In the genomic region with DNA sequence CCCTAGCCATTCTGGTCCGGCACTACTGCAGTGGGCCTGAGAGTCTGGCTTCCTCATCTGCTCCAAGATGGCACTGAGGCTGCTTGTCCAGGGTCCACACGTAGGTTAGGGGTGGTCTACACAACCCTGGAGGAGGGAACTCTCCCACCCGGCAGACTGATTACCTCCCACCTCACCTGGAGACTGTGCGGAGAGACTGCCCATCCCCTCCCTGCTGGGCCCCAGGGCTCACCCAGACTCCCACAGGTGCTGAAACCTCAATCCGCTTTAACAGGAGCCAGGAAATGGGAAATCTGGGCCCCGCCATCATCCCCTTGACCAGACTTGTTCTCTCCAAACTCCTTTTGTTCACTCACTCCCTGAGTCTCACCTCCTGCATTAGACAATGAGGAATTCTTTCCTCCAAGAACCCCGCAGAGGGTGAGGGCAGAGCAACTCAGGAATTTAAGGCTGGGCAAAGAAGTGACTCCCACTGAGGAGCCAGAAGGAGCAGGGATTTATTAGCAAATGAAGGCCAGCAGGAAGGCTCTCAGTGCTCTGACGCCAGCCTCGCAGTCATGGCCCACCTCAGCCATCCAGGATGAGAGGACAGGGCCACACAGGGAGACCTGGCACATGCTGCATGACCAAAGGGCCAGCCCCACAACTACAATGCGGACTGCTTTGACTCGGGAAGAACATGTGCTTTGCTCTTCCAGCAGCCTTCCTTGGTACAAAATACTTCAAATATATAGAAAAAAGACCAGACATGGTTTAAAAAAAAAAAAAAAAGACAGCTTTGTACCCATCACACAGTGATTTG, we compare ENCODE assay signal across 20 cellular contexts. TPM values are rescaled to one million over a fixed set of nuclear protein-coding genes. Genes with fewer than 3 reads are reported as not detected.
DNase-seq lines count a peak whose midpoint lies in the region; ATAC-seq, FAIRE-seq and TF ChIP-seq lines count a peak whose summit lies in the region.
"Had no signal": no experiment of that assay in that cellular context is flagged by ENCODE, and none has a peak within 500 bp of the region (broad histone marks: within the 10 kb centered on the region; RNA-seq: fewer than 3 reads in every experiment).

No MANE protein-coding gene starts in this region.

- H3K9ac ChIP-seq in H1 (replicated peaks in 1 of 4; ENCODE audit: extremely low read depth in 1 of 4, low read depth in 3 of 4, low read length in 3 of 4) (no peak overlapping the region), mesendoderm (ENCODE audit: low read length) (no peak overlapping the region)

- H2BK120ac ChIP-seq in H1 (replicated peaks; ENCODE audit: low read depth, low read length): no peak overlapping the region
- H2BK120ac ChIP-seq in mesendoderm (ENCODE audit: low read depth, low read length): no peak overlapping the region

- H2AFZ ChIP-seq in H1 (ENCODE audit: low read length): no peak overlapping the region

- no peaks in the 10 kb centered on the region for H3K9me3 ChIP-seq in H1 (ENCODE audit: insufficient read depth in 2 of 2, low read depth in 1 of 2, low read length in 1 of 2)

- FAIRE-seq in H1 (lab: Jason Lieb, UNC): no peak
- FAIRE-seq: K562, RCC 7860 had no signal

- no peak for TF ChIP-seq CTCF in H1 (IDR thresholded peaks at IDR 0.05; ENCODE audit: control extremely low read depth in 1 of 3, insufficient read depth in 1 of 3, low read depth in 1 of 3, low read length in 3 of 3)
- TF ChIP-seq CTCF in lower leg skin (IDR thresholded peaks at IDR 0.05): no peak

- H2BK5ac ChIP-seq in H1 (ENCODE audit: low read depth, low read length) (no peak overlapping the region), mesendoderm (ENCODE audit: low read length) (no peak overlapping the region)

- no peak for TF ChIP-seq RAD21 in H1 (IDR thresholded peaks at IDR 0.05 in 1 of 2, conservative IDR thresholded peaks at IDR 0.05 in 1 of 2; ENCODE audit: low read depth in 2 of 2, low read length in 2 of 2)

- no peak for TF ChIP-seq EP300 in H1 (IDR thresholded peaks at IDR 0.05; ENCODE audit: borderline replicate concordance in 1 of 2, low read depth in 2 of 2, low read length in 2 of 2)

- H2BK12ac ChIP-seq in H1 (ENCODE audit: low read depth, low read length): no peak overlapping the region; the same call in 1 of the 2 replicates

- H3K4me2 ChIP-seq in H1 (ENCODE audit: insufficient read depth in 1 of 2, low read depth in 2 of 2, low read length in 2 of 2): peak overlapping the region in 1 of 2 experiments; percentile 4; a peak in 1 of 4 replicates
- H3K4me2 ChIP-seq in mesendoderm (ENCODE audit: low read length): no peak overlapping the region

- H4K8ac ChIP-seq in H1 (ENCODE audit: extremely low read depth, insufficient read depth, low read length) (no peak overlapping the region), mesendoderm (ENCODE audit: low read depth, low read length) (no peak overlapping the region)

- H3K4ac ChIP-seq in H1 (replicated peaks; ENCODE audit: insufficient read length, low read depth, low read length) (no peak overlapping the region), mesendoderm (ENCODE audit: low read depth, low read length) (no peak overlapping the region)

- no peak overlapping the region for H3K27ac ChIP-seq in H1 (ENCODE audit: low read depth, low read length)
- no peak overlapping the region for H3K27ac ChIP-seq in mesendoderm (ENCODE audit: low read depth, low read length)
- H3K27ac ChIP-seq: 22Rv1, C4-2B had no signal

- ATAC-seq in GM19455 (IDR thresholded peaks at IDR 0.05; ENCODE audit: unreplicated experiment) (no peak), HG03571 (IDR thresholded peaks at IDR 0.05; ENCODE audit: unreplicated experiment) (no peak)
- ATAC-seq: K562, Right ventricle myocardium inferior had no signal

- peak; percentile 52 for DNase-seq in activated effector memory CD4-positive, alpha-beta T cell treated with anti-CD3 and anti-CD28 coated beads, Interleukin-2, amount 50 U/mL, for 16 hours
- no peak for DNase-seq in activated effector memory CD4-positive, alpha-beta T cell treated with Interleukin-2 at 50 U/mL for 16 hours
- no peak for DNase-seq in H1 (ENCODE audit: low read depth in 1 of 2, low spot score in 2 of 2)
- peak; percentile 53 for DNase-seq in mesendoderm
- no peak for DNase-seq in lower leg skin (ENCODE audit: low spot score in 2 of 2)
- DNase-seq in NCI-H2196 (lab: John Stamatoyannopoulos, UW; ENCODE audit: unreplicated experiment): no peak
- DNase-seq: AML-193, DND-41, GDM1, NCI-H1105, NCI-H1694, NCI-H2081 treated with DMSO at 0.1 percent for 48 hours, NCI-H748 treated with DMSO at 0.1 percent for 48 hours had no signal

- POLR2A ChIA-PET in H1 (lab: Charles Lee; ENCODE audit: partially characterized antibody): no interaction called here

- 66% methylated on average over 11 of the region's 11 CpGs; no CpG with 5 or more reads in 1 of the 2 experiments for WGBS in H1 (ENCODE audit: extremely low coverage in 1 of 2, insufficient coverage in 1 of 2, insufficient read length in 1 of 2, insufficient replicate concordance in 2 of 2, low coverage in 1 of 2, low lambda C conversion rate in 2 of 2, missing lambda C conversion rate in 1 of 2), 2 experiments
- WGBS in mesendoderm (ENCODE audit: extremely low coverage, insufficient coverage, low lambda C conversion rate): no CpG with 5 or more reads among the region's 11 CpGs
- 83 to 87% methylated on average over 9 to 11 of the region's 11 CpGs for WGBS in lower leg skin, 2 donors

- H3K23ac ChIP-seq in H1 (ENCODE audit: insufficient read length) (no peak overlapping the region), mesendoderm (ENCODE audit: low read length) (no peak overlapping the region)

- CTCF ChIA-PET in H1 (lab: Charles Lee; ENCODE audit: partially characterized antibody): interaction anchor here (1.1 kb wide), 1 partner anchor 86 kb away, joined by 3 read pairs; no protein-coding TSS in a partner anchor

- H2BK20ac ChIP-seq in H1 (ENCODE audit: low read length): no peak overlapping the region

- H3K4me3 ChIP-seq in H1 (ENCODE audit: extremely low read depth in 1 of 4, insufficient read depth in 2 of 4, low read depth in 3 of 4, low read length in 4 of 4) (no peak overlapping the region), mesendoderm (ENCODE audit: low read length) (no peak overlapping the region), lower leg skin (ENCODE audit: low read depth, poor library complexity, severe bottlenecking) (no peak overlapping the region)
- H3K4me3 ChIP-seq: K562 had no signal

- no peaks in the 10 kb centered on the region for H4K20me1 ChIP-seq in H1 (replicated peaks in 1 of 2; ENCODE audit: control insufficient read depth in 1 of 2, insufficient read depth in 2 of 2, low read length in 2 of 2)

- H3K79me1 ChIP-seq in H1 (ENCODE audit: low read depth, low read length): no peaks in the 10 kb centered on the region
- H3K79me1 ChIP-seq in mesendoderm (ENCODE audit: low read length): no peaks in the 10 kb centered on the region

- no peak for TF ChIP-seq POLR2A in H1 (IDR thresholded peaks at IDR 0.05; ENCODE audit: control extremely low read depth in 1 of 2, low read depth in 2 of 2, low read length in 2 of 2)
- no peak for TF ChIP-seq POLR2A in lower leg skin (IDR thresholded peaks at IDR 0.05)

- no peaks in the 10 kb centered on the region for H3K23me2 ChIP-seq in H1 (ENCODE audit: low read depth, low read length)

- no peak overlapping the region for H2BK15ac ChIP-seq in H1 (ENCODE audit: low read length)
- no peak overlapping the region for H2BK15ac ChIP-seq in mesendoderm (replicated peaks; ENCODE audit: low read depth)

- no peak overlapping the region for H3K14ac ChIP-seq in H1 (ENCODE audit: insufficient read length)

- H3K27me3 ChIP-seq in H1 (replicated peaks in 1 of 4; ENCODE audit: control insufficient read depth in 3 of 4, extremely low read depth in 1 of 4, insufficient read depth in 3 of 4, low read length in 3 of 4) (no peaks in the 10 kb centered on the region), mesendoderm (ENCODE audit: insufficient read depth, low read length, poor library complexity) (no peaks in the 10 kb centered on the region)

- H3K56ac ChIP-seq in H1 (replicated peaks; ENCODE audit: insufficient read length, low read depth, low read length): no peak overlapping the region
- H3K56ac ChIP-seq in mesendoderm (ENCODE audit: low read length): no peak overlapping the region

- no peaks in the 10 kb centered on the region for H3K36me3 ChIP-seq in H1 (ENCODE audit: control insufficient read depth in 2 of 4, insufficient read depth in 4 of 4, low read length in 3 of 4)
- H3K36me3 ChIP-seq in mesendoderm (ENCODE audit: control insufficient read depth, insufficient read depth, low read length): no peaks in the 10 kb centered on the region

- H3K4me1 ChIP-seq in H1 (replicated peaks in 1 of 4; ENCODE audit: control insufficient read depth in 3 of 4, insufficient read depth in 4 of 4, low read length in 3 of 4) (peaks cover 9 to 15% (median 10%) of the 10 kb centered on the region in 4 experiments; a peak in 6 of 7 replicates), mesendoderm (ENCODE audit: control insufficient read depth, low read depth, low read length) (no peaks in the 10 kb centered on the region)

- H3K18ac ChIP-seq in H1 (ENCODE audit: extremely low read depth, low read length): peak overlapping the region; percentile 24; the same call in 1 of the 2 replicates
- no peak overlapping the region for H3K18ac ChIP-seq in mesendoderm (ENCODE audit: low read length)

- H2AK5ac ChIP-seq in H1 (ENCODE audit: low read depth, low read length) (no peak overlapping the region; the same call in 1 of the 2 replicates), mesendoderm (ENCODE audit: low read length) (no peak overlapping the region)

- H4K91ac ChIP-seq in H1 (replicated peaks; ENCODE audit: insufficient read length, low read length): no peak overlapping the region

- H3K79me2 ChIP-seq in H1 (ENCODE audit: control insufficient read depth in 1 of 2, insufficient read depth in 2 of 2, low read length in 2 of 2) (no peaks in the 10 kb centered on the region), mesendoderm (ENCODE audit: control insufficient read depth, insufficient read depth, low read length) (no peaks in the 10 kb centered on the region)

- intact Hi-C loops in lower leg skin (cut with DNase I; ENCODE audit: low total_unique reads): no loop called here

- H4K5ac ChIP-seq in H1 (ENCODE audit: insufficient read length, low read depth, low read length): no peak overlapping the region
- H4K5ac ChIP-seq in mesendoderm (ENCODE audit: low read length): no peak overlapping the region

TF ChIP-seq in H1, 55 proteins besides CTCF, POLR2A, EP300 and RAD21 (continues in another document):
- no peak for TF ChIP-seq YY1 (IDR thresholded peaks at IDR 0.05; ENCODE audit: low read depth, low read length)

RNA-seq across cellular contexts. Expression of a gene that starts 53.0 kb away (rescaled TPM):
- total RNA-seq in H1 (2021; fragmentation: NEBNext Ultra II Directional; extraction: Animal tissue kit (Norgen Biotek cat#: 25700)): 42.0 and 46.6 TPM in 2 replicates
- polyA plus RNA-seq in H1 (2011; rRNA removed): 37.8 and 42.4 TPM in 2 replicates
- 48.8 TPM for polyA plus RNA-seq in H1 (2011; cell fraction: cytosol; rRNA removed)
- 56.8 TPM for polyA plus RNA-seq in H1 (2011; cell fraction: nucleus; rRNA removed)
- 52.5 to 62.1 TPM (median 53.9 TPM) in 4 replicates for polyA plus RNA-seq in H1 (2012, experiment 1 of 2)
- 41.0 TPM for polyA plus RNA-seq in H1 (2012, experiment 2 of 2)
- polyA plus RNA-seq in H1 (2013, experiment 1 of 2): 25.8 TPM
- polyA plus RNA-seq in H1 (2013, experiment 2 of 2): 22.7 TPM
- polyA minus RNA-seq in H1 (2011; rRNA and poly(A)+ RNA removed): 41.5 and 65.0 TPM in 2 replicates
- polyA minus RNA-seq in H1 (2011; cell fraction: cytosol; rRNA and poly(A)+ RNA removed): 26.4 TPM
- 29.0 TPM for polyA minus RNA-seq in H1 (2011; cell fraction: nucleus; rRNA and poly(A)+ RNA removed)
- 23.9 TPM for polyA plus RNA-seq in mesendoderm (2013, experiment 1 of 2)
- 22.7 TPM for polyA plus RNA-seq in mesendoderm (2013, experiment 2 of 2)
- total RNA-seq in lower leg skin: 10 to 100 TPM; 22.3 to 33.3 (median 25.4) TPM

Comparison
In these comparisons a context has a peak if more than half of its experiments do, and no peak if none do; other contexts are left out.
1. DNase-seq: peak in activated effector memory CD4-positive, alpha-beta T cell treated with anti-CD3 and anti-CD28 coated beads, Interleukin-2, amount 50 U/mL, for 16 hours (single experiment) and mesendoderm (single experiment); none in activated effector memory CD4-positive, alpha-beta T cell treated with Interleukin-2 at 50 U/mL for 16 hours (single experiment), H1 (0 of 2), lower leg skin (0 of 2) and NCI-H2196 (single experiment).